ENCODE assay signal across 8 cellular contexts in genomic region chr2:236352761-236353593, GRCh38.
A peak's percentile ranks its signal among the peaks of the same experiment; 100 is the strongest.
DNase-seq lines count a peak whose midpoint lies in the region; ATAC-seq and TF ChIP-seq lines count a peak whose summit lies in the region.

No MANE protein-coding gene starts in this region.

- peak; percentile 28 for DNase-seq in DMS79 (lab: John Stamatoyannopoulos, UW)
- peak; percentile 57 for DNase-seq in HT-29 (ENCODE audit: low spot score)
- DNase-seq in SJSA1 (ENCODE audit: low read depth in 1 of 2, low spot score in 2 of 2), result peak; percentile 29 to 49
- DNase-seq in epithelial cell of proximal tubule (ENCODE audit: low read depth), result no peak
- no peak for DNase-seq in omental fat pad (ENCODE audit: low spot score)
- DNase-seq in UCSD-AML1 (lab: John Stamatoyannopoulos, UW; ENCODE audit: unreplicated experiment), result no peak

- H3K27ac ChIP-seq in SJSA1, result no peak overlapping the region

- H3K4me3 ChIP-seq in SJSA1 (no peak overlapping the region), epithelial cell of proximal tubule (ENCODE audit: low read depth, low read length) (no peak overlapping the region)

- no peaks in the 10 kb centered on the region for H3K9me3 ChIP-seq in SJSA1 (replicated peaks)

- H3K27me3 ChIP-seq in SJSA1 (replicated peaks), result no peaks in the 10 kb centered on the region

- H3K36me3 ChIP-seq in SJSA1, result no peaks in the 10 kb centered on the region

- TF ChIP-seq CTCF in epithelial cell of proximal tubule (conservative IDR thresholded peaks at IDR 0.05; ENCODE audit: low read depth, low read length), result peak; percentile 81
- peak in 2 of 3 donors; percentile 9 to 34 for TF ChIP-seq CTCF in omental fat pad (IDR thresholded peaks at IDR 0.05)

- ATAC-seq in omental fat pad (ENCODE audit: low FRiP score) (no peak), GM21825 (IDR thresholded peaks at IDR 0.05; ENCODE audit: unreplicated experiment) (no peak), HG02798 (IDR thresholded peaks at IDR 0.05; ENCODE audit: poor library complexity, unreplicated experiment) (no peak)

- no peaks in the 10 kb centered on the region for H3K4me1 ChIP-seq in SJSA1 (replicated peaks)

Comparison
In these comparisons a context has a peak if more than half of its experiments do, and no peak if none do; other contexts are left out.
1. DNase-seq: peak in DMS79 (single experiment), HT-29 (single experiment) and SJSA1 (2 of 2); none in epithelial cell of proximal tubule (single experiment), omental fat pad (single experiment) and UCSD-AML1 (single experiment).